In the genomic region with DNA sequence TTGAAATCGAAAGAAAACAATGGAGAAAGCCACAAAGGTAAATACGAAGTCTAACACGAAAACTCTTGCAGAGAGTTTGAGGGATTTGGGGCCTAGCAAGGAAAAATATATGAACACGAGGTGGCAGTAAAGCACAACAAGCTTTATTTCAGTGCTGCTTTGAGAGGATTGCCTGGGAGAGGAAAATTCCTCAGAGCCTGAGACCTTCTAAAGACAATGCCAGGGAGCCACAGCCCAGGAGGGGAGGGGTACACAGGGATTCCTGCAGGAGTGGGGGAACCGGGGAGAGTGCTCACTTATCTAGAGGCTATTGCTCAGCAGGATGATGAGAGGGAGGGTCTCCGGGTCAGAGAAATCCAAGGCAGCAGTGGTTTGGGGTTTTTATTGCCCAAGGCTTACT, we compare ENCODE assay signal across 8 cellular contexts.
DNase-seq lines count a peak whose midpoint lies in the region; FAIRE-seq and TF ChIP-seq lines count a peak whose summit lies in the region.

No MANE protein-coding gene starts in this region.

- H3K4me1 ChIP-seq in colonic mucosa, result no peaks in the 10 kb centered on the region

- H3K36me3 Mint-ChIP-seq in neural crest cell (ENCODE audit: low read depth), result peaks cover 3% of the 10 kb centered on the region

- no peaks in the 10 kb centered on the region for H3K36me3 ChIP-seq in colonic mucosa

- H3K4me1 Mint-ChIP-seq in neural crest cell, result peaks cover 11% of the 10 kb centered on the region

- no peak overlapping the region for H3K4me3 ChIP-seq in AG09309 (ENCODE audit: control insufficient read depth, low read depth, low read length)
- no peak overlapping the region for H3K4me3 ChIP-seq in colonic mucosa

- no peaks in the 10 kb centered on the region for H3K27me3 Mint-ChIP-seq in neural crest cell (ENCODE audit: low read depth)

- no peak overlapping the region for H3K4me3 Mint-ChIP-seq in neural crest cell

- H3K27me3 ChIP-seq in colonic mucosa, result no peaks in the 10 kb centered on the region

- no peak overlapping the region for H3K9ac ChIP-seq in colonic mucosa (ENCODE audit: low read depth in 2 of 2, low read length in 2 of 2)

- peak; percentile 60 for FAIRE-seq in GM19239 (lab: Jason Lieb, UNC)

- H3K27ac ChIP-seq in colonic mucosa, result no peak overlapping the region

- H3K27ac Mint-ChIP-seq in neural crest cell (ENCODE audit: unreplicated experiment), result no peak overlapping the region

- DNase-seq in AG09309 (ENCODE audit: low read depth) (peak; percentile 20), GM19239 (ENCODE audit: insufficient read length, low spot score) (no peak), NCI-H526 (lab: John Stamatoyannopoulos, UW) (peak; percentile 60 to 81), colonic mucosa (peak; percentile 27), neural crest cell (ENCODE audit: low read depth, low spot score) (peak; percentile 23), activated T-cell treated with anti-CD3 and anti-CD28 coated beads for 4 hours (no peak), HCEC 1CT (no peak), cardiac septum (ENCODE audit: low spot score) (no peak)

- TF ChIP-seq CTCF in AG09309 (IDR thresholded peaks at IDR 0.05; ENCODE audit: control insufficient read depth, insufficient read depth, low read depth, low read length, missing control alignments), result peak; percentile 73
- TF ChIP-seq CTCF in colonic mucosa (IDR thresholded peaks at IDR 0.05), result peak; percentile 56
- peak; percentile 79 for TF ChIP-seq CTCF in neural crest cell (conservative IDR thresholded peaks at IDR 0.05)

- intact Hi-C loops in colonic mucosa (cut with DNase I), result loop anchor here (5.0 kb wide), 1 partner anchor 486 kb away; no protein-coding TSS in a partner anchor
- intact Hi-C loops in cardiac septum (cut with DNase I), result no loop called here

- peaks cover 4% of the 10 kb centered on the region for H3K9me3 Mint-ChIP-seq in neural crest cell

- no peaks in the 10 kb centered on the region for H3K9me3 ChIP-seq in colonic mucosa

Comparison
In these comparisons a context has a peak if more than half of its experiments do, and no peak if none do; other contexts are left out.
1. DNase-seq: peak in AG09309 (single experiment), NCI-H526 (2 of 2), colonic mucosa (single experiment) and neural crest cell (single experiment); none in GM19239 (single experiment), activated T-cell treated with anti-CD3 and anti-CD28 coated beads for 4 hours (single experiment), HCEC 1CT (single experiment) and cardiac septum (single experiment).
2. Peak in every context shown above with its lines, with median percentiles within 50 percentile points of each other: CTCF ChIP-seq.